Comparison of ENCODE assay signal across 1 cellular context in genomic region chr14:61217516-61217915, GRCh38.
TF ChIP-seq lines count a peak whose summit lies in the region.

No MANE protein-coding gene starts in this region.

TF ChIP-seq in H1, 55 proteins besides CTCF, POLR2A, EP300 and RAD21 (continued from another document):
- TF ChIP-seq CHD7 (IDR thresholded peaks at IDR 0.05; ENCODE audit: insufficient replicate concordance, low read length) (no peak), CREB1 (IDR thresholded peaks at IDR 0.05) (no peak), SAP30 (IDR thresholded peaks at IDR 0.05; ENCODE audit: insufficient read depth, insufficient replicate concordance, low read length) (no peak), ATF3 (IDR thresholded peaks at IDR 0.05; ENCODE audit: insufficient read depth, low read depth, low read length) (no peak)
